In genomic region chr11:102153082-102153481, GRCh38 we compare ENCODE assay signal across 23 cellular contexts. TPM values are rescaled to one million over a fixed set of nuclear protein-coding genes. Genes with fewer than 3 reads are reported as not detected.
"Had no signal": no experiment of that assay in that cellular context is flagged by ENCODE, and none has a peak within 500 bp of the region (broad histone marks: within the 10 kb centered on the region; RNA-seq: fewer than 3 reads in every experiment).

No MANE protein-coding gene starts in this region.

- H3K27ac ChIP-seq: body of pancreas, parathyroid adenoma, uterus had no signal

- H3K9me3 ChIP-seq: body of pancreas, thoracic aorta, uterus had no signal

- H3K36me3 ChIP-seq: thoracic aorta, uterus had no signal

- H3K9ac ChIP-seq: parathyroid adenoma had no signal

- H3K4me3 ChIP-seq: body of pancreas, thoracic aorta, uterus had no signal

- ATAC-seq: activated CD4-positive, alpha-beta T cell treated with anti-CD3 and anti-CD28 coated beads for 36 hours; activated CD8-positive, alpha-beta memory T cell treated with anti-CD3 and anti-CD28 coated beads, Interleukin-2, amount 10 ng/mL, durations not matched to agents 7 days and 5 days; activated CD8-positive, alpha-beta T cell treated with anti-CD3 and anti-CD28 coated beads, Interleukin-2, amount 10 ng/mL, durations not matched to agents 7 days and 5 days; activated naive CD4-positive, alpha-beta T cell treated with anti-CD3 and anti-CD28 coated beads, Interleukin-2, amount 50 U/mL, for 72 hours; activated T-cell treated with anti-CD3 and anti-CD28 coated beads, Interleukin-2, amount 50 U/mL, for 72 hours; body of pancreas; right cardiac atrium; stimulated activated naive CD8-positive, alpha-beta T cell treated with anti-CD3 and anti-CD28 coated beads, Interleukin-15, Interleukin-2, amounts not matched to agents 100 U/mL and 50 U/mL, for 24 hours had no signal

- DNase-seq: activated CD4-positive, alpha-beta T cell treated with anti-CD3 and anti-CD28 coated beads for 36 hours; activated CD4-positive, CD25-positive, alpha-beta regulatory T cell; activated CD8-positive, alpha-beta memory T cell treated with anti-CD3 and anti-CD28 coated beads, Interleukin-2, amount 10 ng/mL, durations not matched to agents 7 days and 5 days; activated CD8-positive, alpha-beta T cell treated with anti-CD3 and anti-CD28 coated beads, Interleukin-2, amount 10 ng/mL, durations not matched to agents 7 days and 5 days; activated naive CD4-positive, alpha-beta T cell; activated T-cell treated with anti-CD3 and anti-CD28 coated beads, Interleukin-2, amount 50 U/mL, for 72 hours; anterior cingulate cortex; body of pancreas; cortex of kidney; foreskin fibroblast; glutamatergic neuron; islet precursor cell; mammary epithelial cell; naive B cell; nucleus accumbens; right cardiac atrium; stimulated activated CD4-positive, alpha-beta T cell treated with anti-CD3 and anti-CD28 coated beads, Interleukin-2, amount 100 ng/mL, for 48 hours; stimulated activated naive CD8-positive, alpha-beta T cell treated with anti-CD3 and anti-CD28 coated beads, Interleukin-15, Interleukin-2, amounts not matched to agents 100 U/mL and 50 U/mL, for 24 hours; trophoblast cell; uterus had no signal

- H2AFZ ChIP-seq: parathyroid adenoma had no signal

- H3K27me3 ChIP-seq: body of pancreas, uterus had no signal

- H3K4me1 ChIP-seq: parathyroid adenoma had no signal

RNA-seq across cellular contexts. Expression of gene YAP1, which starts 42.8 kb away (rescaled TPM):
- total RNA-seq: activated CD8-positive, alpha-beta T cell treated with anti-CD3 and anti-CD28 coated beads, Interleukin-2, amount 10 ng/mL, durations not matched to agents 7 days and 5 days had no signal
